15 cellular contexts compared by ENCODE assay signal in the genomic region with DNA sequence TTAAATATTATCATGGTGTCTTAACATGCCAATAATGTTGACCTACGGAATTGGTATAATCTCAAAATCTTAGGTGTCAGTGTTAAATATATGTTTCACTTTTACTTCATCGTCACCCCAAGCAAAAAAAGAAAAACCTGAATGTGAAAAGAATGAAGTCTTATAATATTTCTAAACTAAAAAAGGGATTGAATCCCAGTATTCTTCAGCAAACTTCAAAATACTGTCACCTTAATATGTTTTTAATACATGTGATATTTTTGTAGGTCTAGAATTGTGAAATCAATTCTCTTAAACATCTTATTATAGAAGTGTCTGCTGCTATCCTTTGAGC. TPM values are rescaled to one million over a fixed set of nuclear protein-coding genes. Genes with fewer than 3 reads are reported as not detected.
DNase-seq lines count a peak whose midpoint lies in the region; ATAC-seq and TF ChIP-seq lines count a peak whose summit lies in the region.
"Had no signal": no experiment of that assay in that cellular context is flagged by ENCODE, and none has a peak within 500 bp of the region (broad histone marks: within the 10 kb centered on the region; RNA-seq: fewer than 3 reads in every experiment).

No MANE protein-coding gene starts in this region.

- no peak for DNase-seq in activated CD4-positive, alpha-beta T cell treated with anti-CD3 and anti-CD28 coated beads, Interleukin-2, amount 10 ng/mL, durations not matched to agents 7 days and 5 days
- no peak for DNase-seq in activated CD4-positive, alpha-beta T cell treated with anti-CD3 and anti-CD28 coated beads for 1 hour
- DNase-seq in Karpas-422 (no peak), neural crest cell (ENCODE audit: low read depth, low spot score) (no peak), medulla oblongata (ENCODE audit: extremely low spot score) (no peak), aorta (no peak)
- no peak for DNase-seq in effector CD4-positive, alpha-beta T cell
- DNase-seq: dorsolateral prefrontal cortex, NCI-H2107, occipital lobe, sigmoid colon, tibial artery had no signal

- 70 to 73% methylated on average over 2 of the region's 2 CpGs for WGBS in aorta, 2 donors

- H3K27me3 ChIP-seq in Karpas-422 (ENCODE audit: low read length) = no peaks in the 10 kb centered on the region
- no peaks in the 10 kb centered on the region for H3K27me3 ChIP-seq in aorta (ENCODE audit: control insufficient read depth in 1 of 2, insufficient read depth in 2 of 2, low read length in 1 of 2)
- H3K27me3 ChIP-seq: breast epithelium, dorsolateral prefrontal cortex, sigmoid colon, tibial artery had no signal

- H3K79me2 ChIP-seq in Karpas-422 (ENCODE audit: low read length) = peaks cover 90% of the 10 kb centered on the region

- H3K4me2 ChIP-seq in Karpas-422 (ENCODE audit: low read depth, low read length, poor library complexity, severe bottlenecking) = no peak overlapping the region

- POLR2A ChIA-PET in activated CD4-positive, alpha-beta T cell treated with anti-CD3 and anti-CD28 coated beads, Interleukin-2, amount 10 ng/mL, durations not matched to agents 7 days and 5 days (lab: Charles Lee) = no interaction called here

- H3K36me3 ChIP-seq in Karpas-422 (ENCODE audit: insufficient read depth, low read length) (no peaks in the 10 kb centered on the region), aorta (ENCODE audit: control insufficient read depth in 1 of 2, insufficient read depth in 2 of 2, low read length in 1 of 2) (no peaks in the 10 kb centered on the region)
- H3K36me3 ChIP-seq: breast epithelium, sigmoid colon had no signal

- intact Hi-C loops in aorta (cut with DNase I) = no loop called here

- H3K9ac ChIP-seq in Karpas-422 (ENCODE audit: low read length) = no peak overlapping the region

- TF ChIP-seq CTCF in neural crest cell (conservative IDR thresholded peaks at IDR 0.05) = peak; percentile 1

- CTCF ChIA-PET in activated CD4-positive, alpha-beta T cell treated with anti-CD3 and anti-CD28 coated beads, Interleukin-2, amount 10 ng/mL, durations not matched to agents 7 days and 5 days (lab: Charles Lee) = interaction anchor here (0.8 to 4.0 kb wide), 8 partner anchors 12 to 161 kb away, joined by 3 to 21 read pairs (median 3); a partner anchor contains a TSS

- H3K4me3 ChIP-seq in Karpas-422 (ENCODE audit: low read length) = no peak overlapping the region
- H3K4me3 ChIP-seq in aorta (ENCODE audit: low read length in 2 of 2) = no peak overlapping the region
- H3K4me3 ChIP-seq: breast epithelium, dorsolateral prefrontal cortex, sigmoid colon, tibial artery had no signal

- H3K27ac Mint-ChIP-seq in activated CD4-positive, alpha-beta T cell treated with anti-CD3 and anti-CD28 coated beads, Interleukin-2, amount 10 ng/mL, durations not matched to agents 7 days and 5 days = peak overlapping the region; percentile 83
- peak overlapping the region; percentile 60 for H3K27ac Mint-ChIP-seq in activated T-helper 17 cell treated with anti-CD3 and anti-CD28 coated beads, Interleukin-2, amount 50 U/mL, for 72 hours
- H3K27ac Mint-ChIP-seq in neural crest cell (ENCODE audit: unreplicated experiment) = no peak overlapping the region

- H3K27ac ChIP-seq in Karpas-422 (ENCODE audit: low read length) (peak overlapping the region; percentile 3; the same call in 1 of the 2 replicates), aorta (ENCODE audit: low read depth in 1 of 2, low read length in 2 of 2) (no peak overlapping the region)
- H3K27ac ChIP-seq: breast epithelium, dorsolateral prefrontal cortex, RWPE1, sigmoid colon, tibial artery had no signal

- peaks cover 43% of the 10 kb centered on the region for H3K4me1 ChIP-seq in Karpas-422 (ENCODE audit: low read length)
- peaks cover 0 to 17% of the 10 kb centered on the region in 2 donors for H3K4me1 ChIP-seq in aorta (ENCODE audit: control insufficient read depth in 1 of 2, insufficient read depth in 2 of 2, low read length in 2 of 2)
- H3K4me1 ChIP-seq: breast epithelium had no signal

- peaks cover 71% of the 10 kb centered on the region for H3K4me1 Mint-ChIP-seq in activated CD4-positive, alpha-beta T cell treated with anti-CD3 and anti-CD28 coated beads, Interleukin-2, amount 10 ng/mL, durations not matched to agents 7 days and 5 days
- peaks cover 42% of the 10 kb centered on the region for H3K4me1 Mint-ChIP-seq in activated T-helper 17 cell treated with anti-CD3 and anti-CD28 coated beads, Interleukin-2, amount 50 U/mL, for 72 hours
- peaks cover 23% of the 10 kb centered on the region for H3K4me1 Mint-ChIP-seq in neural crest cell

- H3K27me3 Mint-ChIP-seq in activated CD4-positive, alpha-beta T cell treated with anti-CD3 and anti-CD28 coated beads, Interleukin-2, amount 10 ng/mL, durations not matched to agents 7 days and 5 days = no peaks in the 10 kb centered on the region
- H3K27me3 Mint-ChIP-seq in activated T-helper 17 cell treated with anti-CD3 and anti-CD28 coated beads, Interleukin-2, amount 50 U/mL, for 72 hours = no peaks in the 10 kb centered on the region
- H3K27me3 Mint-ChIP-seq in neural crest cell (ENCODE audit: low read depth) = no peaks in the 10 kb centered on the region

- H3K36me3 Mint-ChIP-seq in activated CD4-positive, alpha-beta T cell treated with anti-CD3 and anti-CD28 coated beads, Interleukin-2, amount 10 ng/mL, durations not matched to agents 7 days and 5 days (ENCODE audit: low read depth) = peaks cover 22% of the 10 kb centered on the region
- peaks cover 61% of the 10 kb centered on the region for H3K36me3 Mint-ChIP-seq in activated T-helper 17 cell treated with anti-CD3 and anti-CD28 coated beads, Interleukin-2, amount 50 U/mL, for 72 hours (ENCODE audit: low read depth)
- no peaks in the 10 kb centered on the region for H3K36me3 Mint-ChIP-seq in neural crest cell (ENCODE audit: low read depth)

- H3K4me3 Mint-ChIP-seq in activated CD4-positive, alpha-beta T cell treated with anti-CD3 and anti-CD28 coated beads, Interleukin-2, amount 10 ng/mL, durations not matched to agents 7 days and 5 days = no peak overlapping the region
- H3K4me3 Mint-ChIP-seq in activated T-helper 17 cell treated with anti-CD3 and anti-CD28 coated beads, Interleukin-2, amount 50 U/mL, for 72 hours = peak overlapping the region; percentile 57
- H3K4me3 Mint-ChIP-seq in neural crest cell = no peak overlapping the region

- H2AFZ ChIP-seq in Karpas-422 (ENCODE audit: low read length) = no peak overlapping the region

- no peak for ATAC-seq in activated T-helper 17 cell treated with anti-CD3 and anti-CD28 coated beads, Interleukin-2, amount 50 U/mL, for 72 hours (replicated peaks)
- ATAC-seq in aorta (ENCODE audit: low FRiP score) = no peak

- H3K9me3 Mint-ChIP-seq in activated CD4-positive, alpha-beta T cell treated with anti-CD3 and anti-CD28 coated beads, Interleukin-2, amount 10 ng/mL, durations not matched to agents 7 days and 5 days = no peaks in the 10 kb centered on the region
- no peaks in the 10 kb centered on the region for H3K9me3 Mint-ChIP-seq in activated T-helper 17 cell treated with anti-CD3 and anti-CD28 coated beads, Interleukin-2, amount 50 U/mL, for 72 hours
- no peaks in the 10 kb centered on the region for H3K9me3 Mint-ChIP-seq in neural crest cell

- no peaks in the 10 kb centered on the region for H3K9me2 ChIP-seq in Karpas-422 (replicated peaks; ENCODE audit: insufficient read depth, low read length)

- peaks cover 28% of the 10 kb centered on the region for H4K20me1 ChIP-seq in Karpas-422 (ENCODE audit: insufficient read depth, low read depth, low read length)

- H3K9me3 ChIP-seq in Karpas-422 (ENCODE audit: low read length) (no peaks in the 10 kb centered on the region), aorta (ENCODE audit: control insufficient read depth, low read length) (no peaks in the 10 kb centered on the region)
- H3K9me3 ChIP-seq: breast epithelium, sigmoid colon, tibial artery had no signal

RNA-seq across cellular contexts. Expression of a gene that starts 14.1 kb away (rescaled TPM):
- total RNA-seq in activated CD4-positive, alpha-beta T cell treated with anti-CD3 and anti-CD28 coated beads, Interleukin-2, amount 10 ng/mL, durations not matched to agents 7 days and 5 days = 100 to 1,000 TPM; 231 to 265 TPM
- 80.2 and 105 TPM in 2 replicates for total RNA-seq in Karpas-422 (2014; rRNA removed; shearing (Covaris generic); ENCODE audit: low replicate concordance)
- total RNA-seq in activated T-helper 17 cell treated with anti-CD3 and anti-CD28 coated beads, Interleukin-2, amount 50 U/mL, for 72 hours = 100 to 1,000 TPM; 200 to 270 TPM
- 165 and 166 TPM in 2 replicates for total RNA-seq in neural crest cell
- 100 to 1,000 TPM in 1 of 2 donors, 10 to 100 TPM in 1; 96.8 to 116 TPM for total RNA-seq in aorta
- 100 to 1,000 TPM in 1 of 2 donors, 10 to 100 TPM in 1; 97.9 to 102 TPM for polyA plus RNA-seq in aorta
